1 cellular context compared by ENCODE assay signal in the genomic region with DNA sequence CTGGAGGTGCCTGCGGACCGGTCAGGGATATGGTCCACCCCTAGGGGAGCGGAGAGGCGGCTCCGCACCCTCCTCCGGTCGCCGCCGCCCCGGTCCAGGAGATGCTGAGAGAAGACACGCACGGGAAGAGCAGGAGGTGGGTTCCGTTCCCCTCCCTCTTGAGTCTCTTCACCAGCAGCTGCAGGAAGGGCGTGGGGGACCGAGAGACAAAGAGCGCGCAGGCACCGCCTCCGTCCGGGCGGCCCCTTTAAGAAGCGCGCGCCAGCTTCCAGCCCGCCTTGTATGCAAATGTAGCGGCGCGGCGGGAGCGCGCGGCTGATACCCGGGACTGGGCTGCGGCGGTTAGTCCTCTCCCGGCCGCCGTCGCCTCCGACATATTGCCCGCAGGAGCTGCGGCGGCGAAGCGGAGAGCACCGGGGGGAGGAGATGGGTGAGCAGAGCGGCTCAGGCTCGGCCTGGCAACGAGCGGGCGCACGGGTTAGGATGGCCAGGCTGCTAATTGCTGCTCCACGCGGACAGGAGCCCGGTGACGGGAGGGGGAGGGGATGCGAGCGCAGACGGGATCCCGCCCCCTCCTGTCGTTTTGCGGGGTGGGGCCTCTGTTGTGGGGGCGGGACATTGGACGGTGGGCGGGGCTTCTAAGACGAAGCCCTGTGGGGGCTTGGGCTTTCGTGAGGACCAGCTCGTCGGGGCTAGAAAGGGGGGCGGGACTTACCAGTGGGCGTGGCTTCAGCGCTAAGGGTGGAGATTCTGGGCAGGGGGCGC.
A peak's percentile ranks its signal among the peaks of the same experiment; 100 is the strongest.
TF ChIP-seq lines count a peak whose summit lies in the region.

TSS of gene TMEM39B (plus strand) at position 318 of the 765 bp plus-strand sequence. CDS start at position 427, 109 bp downstream.

TF ChIP-seq in GM12878, 131 proteins besides CTCF, POLR2A, EP300 and RAD21 (continued from another document and continues in another):
- TF ChIP-seq REST (IDR thresholded peaks at IDR 0.05; ENCODE audit: low read depth, low read length) (no peak), TCF3 (IDR thresholded peaks at IDR 0.05; ENCODE audit: borderline replicate concordance, insufficient read depth, low read depth, low read length) (no peak), ETV6 (conservative IDR thresholded peaks at IDR 0.05 in 1 of 2, IDR thresholded peaks at IDR 0.05 in 1 of 2; ENCODE audit: borderline replicate concordance in 1 of 2, low read depth in 1 of 2) (no peak), NR2C2 (IDR thresholded peaks at IDR 0.05; ENCODE audit: borderline replicate concordance, control insufficient read depth, insufficient read length, low read depth) (no peak), PAX8 (IDR thresholded peaks at IDR 0.05) (no peak), FOS (IDR thresholded peaks at IDR 0.05; ENCODE audit: borderline replicate concordance, extremely low read depth, insufficient read length) (no peak), ESRRA (IDR thresholded peaks at IDR 0.05; ENCODE audit: low read length) (no peak), MEF2A (IDR thresholded peaks at IDR 0.05; ENCODE audit: insufficient read depth, low read depth, low read length) (0 out of 2 replicates have a peak, but pooled peaks have one; percentile 17), CREM (IDR thresholded peaks at IDR 0.05; ENCODE audit: low read depth) (peak; percentile 20; the same call in 1 of the 2 replicates), SUZ12 (IDR thresholded peaks at IDR 0.05; ENCODE audit: unreplicated experiment) (no peak), RFX5 (IDR thresholded peaks at IDR 0.05; ENCODE audit: low read depth, low read length) (no peak), SREBF1 (IDR thresholded peaks at IDR 0.05; ENCODE audit: low read length) (no peak), SPI1 (IDR thresholded peaks at IDR 0.05; ENCODE audit: borderline replicate concordance, insufficient read depth, low read depth, low read length) (no peak), SMC3 (IDR thresholded peaks at IDR 0.05; ENCODE audit: borderline replicate concordance, low read length) (no peak), WRNIP1 (IDR thresholded peaks at IDR 0.05; ENCODE audit: borderline replicate concordance, low read depth, low read length) (no peak), EED (IDR thresholded peaks at IDR 0.05; ENCODE audit: low read depth) (no peak), STAT1 (conservative IDR thresholded peaks at IDR 0.05) (peak; percentile 92; the same call in 1 of the 2 replicates), POLR2AphosphoS5 (IDR thresholded peaks at IDR 0.05; ENCODE audit: low read length) (peak; percentile 78; the same call in 1 of the 2 replicates), BACH1 (IDR thresholded peaks at IDR 0.05; ENCODE audit: borderline replicate concordance) (peak; percentile 44; the same call in 1 of the 2 replicates), PML (IDR thresholded peaks at IDR 0.05; ENCODE audit: low read length) (peak; percentile 66; the same call in 1 of the 2 replicates), HDAC2 (IDR thresholded peaks at IDR 0.05) (no peak), POU2F2 (IDR thresholded peaks at IDR 0.05; ENCODE audit: borderline replicate concordance, low read depth, low read length) (peak; percentile 99), ZNF687 (IDR thresholded peaks at IDR 0.05) (no peak), POLR2AphosphoS2 (IDR thresholded peaks at IDR 0.05; ENCODE audit: low read depth, low read length) (0 out of 2 replicates have a peak, but pooled peaks have one; percentile 75), BMI1 (IDR thresholded peaks at IDR 0.05; ENCODE audit: borderline replicate concordance) (no peak), TCF7 (IDR thresholded peaks at IDR 0.05; ENCODE audit: borderline replicate concordance) (no peak), SUPT20H (IDR thresholded peaks at IDR 0.05; ENCODE audit: borderline replicate concordance, control insufficient read depth, low read depth, low read length) (no peak), IKZF1 (conservative IDR thresholded peaks at IDR 0.05) (peak; percentile 74), KDM1A (IDR thresholded peaks at IDR 0.05; ENCODE audit: borderline replicate concordance) (no peak)
- TF ChIP-seq, protein P1, sequence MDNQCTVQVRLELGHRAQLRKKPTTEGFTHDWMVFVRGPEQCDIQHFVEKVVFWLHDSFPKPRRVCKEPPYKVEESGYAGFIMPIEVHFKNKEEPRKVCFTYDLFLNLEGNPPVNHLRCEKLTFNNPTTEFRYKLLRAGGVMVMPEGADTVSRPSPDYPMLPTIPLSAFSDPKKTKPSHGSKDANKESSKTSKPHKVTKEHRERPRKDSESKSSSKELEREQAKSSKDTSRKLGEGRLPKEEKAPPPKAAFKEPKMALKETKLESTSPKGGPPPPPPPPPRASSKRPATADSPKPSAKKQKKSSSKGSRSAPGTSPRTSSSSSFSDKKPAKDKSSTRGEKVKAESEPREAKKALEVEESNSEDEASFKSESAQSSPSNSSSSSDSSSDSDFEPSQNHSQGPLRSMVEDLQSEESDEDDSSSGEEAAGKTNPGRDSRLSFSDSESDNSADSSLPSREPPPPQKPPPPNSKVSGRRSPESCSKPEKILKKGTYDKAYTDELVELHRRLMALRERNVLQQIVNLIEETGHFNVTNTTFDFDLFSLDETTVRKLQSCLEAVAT (IDR thresholded peaks at IDR 0.05), result peak; percentile 67
- TF ChIP-seq, protein P2, sequence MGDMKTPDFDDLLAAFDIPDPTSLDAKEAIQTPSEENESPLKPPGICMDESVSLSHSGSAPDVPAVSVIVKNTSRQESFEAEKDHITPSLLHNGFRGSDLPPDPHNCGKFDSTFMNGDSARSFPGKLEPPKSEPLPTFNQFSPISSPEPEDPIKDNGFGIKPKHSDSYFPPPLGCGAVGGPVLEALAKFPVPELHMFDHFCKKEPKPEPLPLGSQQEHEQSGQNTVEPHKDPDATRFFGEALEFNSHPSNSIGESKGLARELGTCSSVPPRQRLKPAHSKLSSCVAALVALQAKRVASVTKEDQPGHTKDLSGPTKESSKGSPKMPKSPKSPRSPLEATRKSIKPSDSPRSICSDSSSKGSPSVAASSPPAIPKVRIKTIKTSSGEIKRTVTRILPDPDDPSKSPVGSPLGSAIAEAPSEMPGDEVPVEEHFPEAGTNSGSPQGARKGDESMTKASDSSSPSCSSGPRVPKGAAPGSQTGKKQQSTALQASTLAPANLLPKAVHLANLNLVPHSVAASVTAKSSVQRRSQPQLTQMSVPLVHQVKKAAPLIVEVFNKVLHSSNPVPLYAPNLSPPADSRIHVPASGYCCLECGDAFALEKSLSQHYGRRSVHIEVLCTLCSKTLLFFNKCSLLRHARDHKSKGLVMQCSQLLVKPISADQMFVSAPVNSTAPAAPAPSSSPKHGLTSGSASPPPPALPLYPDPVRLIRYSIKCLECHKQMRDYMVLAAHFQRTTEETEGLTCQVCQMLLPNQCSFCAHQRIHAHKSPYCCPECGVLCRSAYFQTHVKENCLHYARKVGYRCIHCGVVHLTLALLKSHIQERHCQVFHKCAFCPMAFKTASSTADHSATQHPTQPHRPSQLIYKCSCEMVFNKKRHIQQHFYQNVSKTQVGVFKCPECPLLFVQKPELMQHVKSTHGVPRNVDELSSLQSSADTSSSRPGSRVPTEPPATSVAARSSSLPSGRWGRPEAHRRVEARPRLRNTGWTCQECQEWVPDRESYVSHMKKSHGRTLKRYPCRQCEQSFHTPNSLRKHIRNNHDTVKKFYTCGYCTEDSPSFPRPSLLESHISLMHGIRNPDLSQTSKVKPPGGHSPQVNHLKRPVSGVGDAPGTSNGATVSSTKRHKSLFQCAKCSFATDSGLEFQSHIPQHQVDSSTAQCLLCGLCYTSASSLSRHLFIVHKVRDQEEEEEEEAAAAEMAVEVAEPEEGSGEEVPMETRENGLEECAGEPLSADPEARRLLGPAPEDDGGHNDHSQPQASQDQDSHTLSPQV (IDR thresholded peaks at IDR 0.05), result no peak
- TF ChIP-seq, protein P3, sequence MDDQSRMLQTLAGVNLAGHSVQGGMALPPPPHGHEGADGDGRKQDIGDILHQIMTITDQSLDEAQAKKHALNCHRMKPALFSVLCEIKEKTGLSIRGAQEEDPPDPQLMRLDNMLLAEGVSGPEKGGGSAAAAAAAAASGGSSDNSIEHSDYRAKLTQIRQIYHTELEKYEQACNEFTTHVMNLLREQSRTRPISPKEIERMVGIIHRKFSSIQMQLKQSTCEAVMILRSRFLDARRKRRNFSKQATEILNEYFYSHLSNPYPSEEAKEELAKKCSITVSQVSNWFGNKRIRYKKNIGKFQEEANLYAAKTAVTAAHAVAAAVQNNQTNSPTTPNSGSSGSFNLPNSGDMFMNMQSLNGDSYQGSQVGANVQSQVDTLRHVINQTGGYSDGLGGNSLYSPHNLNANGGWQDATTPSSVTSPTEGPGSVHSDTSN (IDR thresholded peaks at IDR 0.05; ENCODE audit: insufficient replicate concordance, low read depth, low read length), result no peak
- TF ChIP-seq, protein P4, sequence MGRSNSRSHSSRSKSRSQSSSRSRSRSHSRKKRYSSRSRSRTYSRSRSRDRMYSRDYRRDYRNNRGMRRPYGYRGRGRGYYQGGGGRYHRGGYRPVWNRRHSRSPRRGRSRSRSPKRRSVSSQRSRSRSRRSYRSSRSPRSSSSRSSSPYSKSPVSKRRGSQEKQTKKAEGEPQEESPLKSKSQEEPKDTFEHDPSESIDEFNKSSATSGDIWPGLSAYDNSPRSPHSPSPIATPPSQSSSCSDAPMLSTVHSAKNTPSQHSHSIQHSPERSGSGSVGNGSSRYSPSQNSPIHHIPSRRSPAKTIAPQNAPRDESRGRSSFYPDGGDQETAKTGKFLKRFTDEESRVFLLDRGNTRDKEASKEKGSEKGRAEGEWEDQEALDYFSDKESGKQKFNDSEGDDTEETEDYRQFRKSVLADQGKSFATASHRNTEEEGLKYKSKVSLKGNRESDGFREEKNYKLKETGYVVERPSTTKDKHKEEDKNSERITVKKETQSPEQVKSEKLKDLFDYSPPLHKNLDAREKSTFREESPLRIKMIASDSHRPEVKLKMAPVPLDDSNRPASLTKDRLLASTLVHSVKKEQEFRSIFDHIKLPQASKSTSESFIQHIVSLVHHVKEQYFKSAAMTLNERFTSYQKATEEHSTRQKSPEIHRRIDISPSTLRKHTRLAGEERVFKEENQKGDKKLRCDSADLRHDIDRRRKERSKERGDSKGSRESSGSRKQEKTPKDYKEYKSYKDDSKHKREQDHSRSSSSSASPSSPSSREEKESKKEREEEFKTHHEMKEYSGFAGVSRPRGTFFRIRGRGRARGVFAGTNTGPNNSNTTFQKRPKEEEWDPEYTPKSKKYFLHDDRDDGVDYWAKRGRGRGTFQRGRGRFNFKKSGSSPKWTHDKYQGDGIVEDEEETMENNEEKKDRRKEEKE (IDR thresholded peaks at IDR 0.05), result no peak
- TF ChIP-seq, protein P5, sequence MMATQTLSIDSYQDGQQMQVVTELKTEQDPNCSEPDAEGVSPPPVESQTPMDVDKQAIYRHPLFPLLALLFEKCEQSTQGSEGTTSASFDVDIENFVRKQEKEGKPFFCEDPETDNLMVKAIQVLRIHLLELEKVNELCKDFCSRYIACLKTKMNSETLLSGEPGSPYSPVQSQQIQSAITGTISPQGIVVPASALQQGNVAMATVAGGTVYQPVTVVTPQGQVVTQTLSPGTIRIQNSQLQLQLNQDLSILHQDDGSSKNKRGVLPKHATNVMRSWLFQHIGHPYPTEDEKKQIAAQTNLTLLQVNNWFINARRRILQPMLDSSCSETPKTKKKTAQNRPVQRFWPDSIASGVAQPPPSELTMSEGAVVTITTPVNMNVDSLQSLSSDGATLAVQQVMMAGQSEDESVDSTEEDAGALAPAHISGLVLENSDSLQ (IDR thresholded peaks at IDR 0.05), result no peak
- TF ChIP-seq, protein P6, sequence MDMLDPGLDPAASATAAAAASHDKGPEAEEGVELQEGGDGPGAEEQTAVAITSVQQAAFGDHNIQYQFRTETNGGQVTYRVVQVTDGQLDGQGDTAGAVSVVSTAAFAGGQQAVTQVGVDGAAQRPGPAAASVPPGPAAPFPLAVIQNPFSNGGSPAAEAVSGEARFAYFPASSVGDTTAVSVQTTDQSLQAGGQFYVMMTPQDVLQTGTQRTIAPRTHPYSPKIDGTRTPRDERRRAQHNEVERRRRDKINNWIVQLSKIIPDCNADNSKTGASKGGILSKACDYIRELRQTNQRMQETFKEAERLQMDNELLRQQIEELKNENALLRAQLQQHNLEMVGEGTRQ (IDR thresholded peaks at IDR 0.05; ENCODE audit: borderline replicate concordance, low read depth, low read length), result no peak
